In genomic region chr10:101070098-101070497, GRCh38 we compare ENCODE assay signal across 2 cellular contexts.
TF ChIP-seq lines count a peak whose summit lies in the region.

No MANE protein-coding gene starts in this region.

TF ChIP-seq in HCT116, 20 proteins besides CTCF, POLR2A, EP300 and RAD21:
- TF ChIP-seq, protein P1, sequence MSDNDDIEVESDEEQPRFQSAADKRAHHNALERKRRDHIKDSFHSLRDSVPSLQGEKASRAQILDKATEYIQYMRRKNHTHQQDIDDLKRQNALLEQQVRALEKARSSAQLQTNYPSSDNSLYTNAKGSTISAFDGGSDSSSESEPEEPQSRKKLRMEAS (IDR thresholded peaks at IDR 0.05): no peak
- TF ChIP-seq POLR2AphosphoS5 (IDR thresholded peaks at IDR 0.05; ENCODE audit: low read depth, low read length): 0 out of 2 replicates have a peak, but pooled peaks have one; percentile 14

TF ChIP-seq in K562, 482 proteins besides CTCF, POLR2A, EP300 and RAD21:
- TF ChIP-seq SMAD1 (IDR thresholded peaks at IDR 0.05; ENCODE audit: low read depth, low read length, partially characterized antibody) (no peak), EGR1 (conservative IDR thresholded peaks at IDR 0.05) (peak; percentile 31)
